Comparison of ENCODE assay signal across 25 cellular contexts in the genomic region with DNA sequence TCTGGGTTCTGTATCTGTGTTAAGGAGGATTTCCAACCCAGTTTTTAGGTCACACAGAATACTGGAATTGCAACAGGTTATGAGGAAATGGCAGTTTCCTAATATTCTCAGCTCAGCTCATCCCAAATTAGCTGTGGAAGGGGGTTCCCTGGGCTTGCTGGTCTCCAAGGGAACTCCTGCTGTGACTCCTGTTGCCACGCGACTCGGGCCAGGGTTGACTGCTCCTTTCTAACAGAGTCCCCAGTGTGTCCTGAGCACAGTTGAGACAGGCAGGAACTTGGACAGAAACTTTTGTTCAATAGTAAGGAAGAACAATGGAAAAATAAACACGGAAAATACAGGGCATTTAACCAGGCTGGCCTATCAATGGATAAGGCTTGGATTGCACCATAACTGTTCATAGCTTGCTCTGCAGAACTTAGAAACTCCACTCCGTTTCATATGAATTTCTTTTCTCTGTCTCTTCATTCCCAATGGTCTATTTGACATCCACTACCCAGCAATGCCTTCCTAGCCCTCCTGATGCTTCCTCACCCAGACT. TPM values are rescaled to one million over a fixed set of nuclear protein-coding genes. Genes with fewer than 3 reads are reported as not detected.
A peak's percentile ranks its signal among the peaks of the same experiment; 100 is the strongest.
DNase-seq lines count a peak whose midpoint lies in the region; ATAC-seq, FAIRE-seq and TF ChIP-seq lines count a peak whose summit lies in the region.
"Had no signal": no experiment of that assay in that cellular context is flagged by ENCODE, and none has a peak within 500 bp of the region (broad histone marks: within the 10 kb centered on the region; RNA-seq: fewer than 3 reads in every experiment).

No MANE protein-coding gene starts in this region.

- peaks cover 11 to 14% of the 10 kb centered on the region in 2 experiments for H3K4me1 ChIP-seq in K562 (replicated peaks in 1 of 2; ENCODE audit: control insufficient read depth in 2 of 2, insufficient read depth in 2 of 2, low read length in 2 of 2)
- H3K4me1 ChIP-seq in pancreas = peaks cover 3 to 21% (median 19%) of the 10 kb centered on the region in 3 donors
- H3K4me1 ChIP-seq: uterus had no signal

- peak; percentile 19 for FAIRE-seq in K562 (lab: Jason Lieb, UNC)
- no peak for FAIRE-seq in pancreas (lab: Jason Lieb, UNC)
- FAIRE-seq: small intestine had no signal

- H3K9ac ChIP-seq in K562 (ENCODE audit: insufficient read depth in 1 of 2, low read depth in 2 of 2, low read length in 2 of 2) = no peak overlapping the region

- H3K9me3 ChIP-seq in CD4-positive, alpha-beta T cell (ENCODE audit: control insufficient read depth, low read length) = no peaks in the 10 kb centered on the region
- H3K9me3 ChIP-seq in K562 (replicated peaks; ENCODE audit: control insufficient read depth, insufficient read depth, low read depth, low read length) = no peaks in the 10 kb centered on the region
- no peaks in the 10 kb centered on the region for H3K9me3 ChIP-seq in pancreas
- H3K9me3 ChIP-seq: breast epithelium, gastrocnemius medialis, ovary, uterus had no signal

- intact Hi-C loops in CD4-positive, alpha-beta T cell (cut with DNase I, micrococcal nuclease) = loop anchor here (5.0 to 10.0 kb wide), 6 partner anchors 119 to 777 kb away; a partner anchor contains a TSS
- intact Hi-C loops in K562 (cut with micrococcal nuclease) = no loop called here
- intact Hi-C loops in pancreas (cut with DNase I) = no loop called here
- intact Hi-C loops in activated T-helper 2 cell treated with anti-CD3 and anti-CD28 coated beads, Interferon-gamma antibody, Interleukin-2, Interleukin-4, amounts not matched to agents 10 μg/mL and 5 μg/mL and 100 μg/mL, durations not matched to agents 14 hours and 24 hours and 36 hours (cut with micrococcal nuclease) = loop anchor here (10.0 kb wide), 1 partner anchor 1377 kb away; no protein-coding TSS in a partner anchor

- ATAC-seq in CD4-positive, alpha-beta T cell (ENCODE audit: poor library complexity) = no peak
- ATAC-seq in K562 (no peak), left lobe of liver (peak; percentile 23), pancreas (peak; percentile 7 to 39 (median 20)), GM18517 (IDR thresholded peaks at IDR 0.05; ENCODE audit: unreplicated experiment) (no peak), GM19467 (IDR thresholded peaks at IDR 0.05; ENCODE audit: unreplicated experiment) (no peak)
- ATAC-seq: activated CD8-positive, alpha-beta memory T cell treated with anti-CD3 and anti-CD28 coated beads, Interleukin-2, amount 10 ng/mL, durations not matched to agents 7 days and 5 days; gastrocnemius medialis had no signal

- BruUV-seq in K562 (replicated peaks; lab: Mats Ljungman, UMichigan) = no TSS peak

- H3K27ac Mint-ChIP-seq in CD4-positive, alpha-beta T cell = no peak overlapping the region
- no peak overlapping the region for H3K27ac Mint-ChIP-seq in activated T-helper 2 cell treated with anti-CD3 and anti-CD28 coated beads, Interferon-gamma antibody, Interleukin-2, Interleukin-4, amounts not matched to agents 10 μg/mL and 5 μg/mL and 100 μg/mL, durations not matched to agents 14 hours and 24 hours and 36 hours
- H3K27ac Mint-ChIP-seq: activated CD8-positive, alpha-beta memory T cell treated with anti-CD3 and anti-CD28 coated beads, Interleukin-2, amount 10 ng/mL, durations not matched to agents 7 days and 5 days; activated naive CD8-positive, alpha-beta T cell treated with anti-CD3 and anti-CD28 coated beads, Interleukin-2, amount 10 ng/mL, durations not matched to agents 7 days and 5 days; CD14-positive monocyte had no signal

- no peaks in the 10 kb centered on the region for H3K9me1 ChIP-seq in K562 (ENCODE audit: control insufficient read depth, insufficient read depth, low read length)

- TF ChIP-seq CTCF in CD4-positive, alpha-beta T cell (IDR thresholded peaks at IDR 0.05) = no peak
- no peak for TF ChIP-seq CTCF in K562 (IDR thresholded peaks at IDR 0.05 in 2 of 3, conservative IDR thresholded peaks at IDR 0.05 in 1 of 3; ENCODE audit: insufficient read depth in 2 of 3, low read depth in 1 of 3, low read length in 3 of 3)
- TF ChIP-seq CTCF in pancreas (IDR thresholded peaks at IDR 0.05) = no peak

- no peak for TF ChIP-seq EP300 in K562 (IDR thresholded peaks at IDR 0.05; ENCODE audit: low read length)

- H3K36me3 ChIP-seq in K562 (ENCODE audit: control insufficient read depth, insufficient read depth, low read length) (no peaks in the 10 kb centered on the region), pancreas (no peaks in the 10 kb centered on the region)
- H3K36me3 ChIP-seq: breast epithelium, gastrocnemius medialis, ovary, uterus had no signal

- no peaks in the 10 kb centered on the region for H3K27me3 Mint-ChIP-seq in CD4-positive, alpha-beta T cell
- H3K27me3 Mint-ChIP-seq in activated T-helper 2 cell treated with anti-CD3 and anti-CD28 coated beads, Interferon-gamma antibody, Interleukin-2, Interleukin-4, amounts not matched to agents 10 μg/mL and 5 μg/mL and 100 μg/mL, durations not matched to agents 14 hours and 24 hours and 36 hours (ENCODE audit: low read depth) = peaks cover 22% of the 10 kb centered on the region

- H3K4me2 ChIP-seq in K562 (ENCODE audit: insufficient read depth, low read length) = no peak overlapping the region

- in situ Hi-C loops in K562 (cut with MboI) = no loop called here

- H3K9me3 Mint-ChIP-seq in CD4-positive, alpha-beta T cell = no peaks in the 10 kb centered on the region
- no peaks in the 10 kb centered on the region for H3K9me3 Mint-ChIP-seq in activated T-helper 2 cell treated with anti-CD3 and anti-CD28 coated beads, Interferon-gamma antibody, Interleukin-2, Interleukin-4, amounts not matched to agents 10 μg/mL and 5 μg/mL and 100 μg/mL, durations not matched to agents 14 hours and 24 hours and 36 hours
- H3K9me3 Mint-ChIP-seq: activated naive CD8-positive, alpha-beta T cell treated with anti-CD3 and anti-CD28 coated beads, Interleukin-2, amount 10 ng/mL, durations not matched to agents 7 days and 5 days had no signal

- CTCF ChIA-PET in CD4-positive, alpha-beta T cell (lab: Charles Lee) = no interaction called here
- CTCF ChIA-PET in K562 (lab: Yijun Ruan, JAX; ENCODE audit: low intra/inter-chr PET ratio) = no interaction called here

- H3K79me2 ChIP-seq in K562 (ENCODE audit: control insufficient read depth, insufficient read depth, low read length) = peaks cover 10% of the 10 kb centered on the region

- 0 out of 2 replicates have a peak, but pooled peaks cover 5% of the 10 kb centered on the region for H4K20me1 ChIP-seq in K562 (replicated peaks; ENCODE audit: control insufficient read depth, insufficient read depth, low read length)

- peaks cover 9% of the 10 kb centered on the region for H3K36me3 Mint-ChIP-seq in CD4-positive, alpha-beta T cell (ENCODE audit: low read depth)
- no peaks in the 10 kb centered on the region for H3K36me3 Mint-ChIP-seq in activated T-helper 2 cell treated with anti-CD3 and anti-CD28 coated beads, Interferon-gamma antibody, Interleukin-2, Interleukin-4, amounts not matched to agents 10 μg/mL and 5 μg/mL and 100 μg/mL, durations not matched to agents 14 hours and 24 hours and 36 hours (ENCODE audit: low read depth)
- H3K36me3 Mint-ChIP-seq: CD14-positive monocyte had no signal

- peak overlapping the region; percentile 54; the same call in 1 of the 2 replicates for H2AFZ ChIP-seq in K562 (ENCODE audit: low read depth, low read length)

- TF ChIP-seq POLR2A in K562 (conservative IDR thresholded peaks at IDR 0.05) = no peak

- H3K27ac ChIP-seq in CD4-positive, alpha-beta T cell (ENCODE audit: low read depth, low read length) = no peak overlapping the region
- H3K27ac ChIP-seq in K562 (ENCODE audit: extremely low read depth, low read depth, low read length) = no peak overlapping the region
- H3K27ac ChIP-seq in pancreas = peak overlapping the region in 3 of 4 donors; percentile 2 to 67 (median 62)
- H3K27ac ChIP-seq: ovary, uterus had no signal

- H3K4me3 Mint-ChIP-seq in CD4-positive, alpha-beta T cell = peak overlapping the region; percentile 16
- H3K4me3 Mint-ChIP-seq in activated T-helper 2 cell treated with anti-CD3 and anti-CD28 coated beads, Interferon-gamma antibody, Interleukin-2, Interleukin-4, amounts not matched to agents 10 μg/mL and 5 μg/mL and 100 μg/mL, durations not matched to agents 14 hours and 24 hours and 36 hours (ENCODE audit: low read depth) = no peak overlapping the region
- H3K4me3 Mint-ChIP-seq: activated CD8-positive, alpha-beta memory T cell treated with anti-CD3 and anti-CD28 coated beads, Interleukin-2, amount 10 ng/mL, durations not matched to agents 7 days and 5 days; activated naive CD8-positive, alpha-beta T cell treated with anti-CD3 and anti-CD28 coated beads, Interleukin-2, amount 10 ng/mL, durations not matched to agents 7 days and 5 days; CD14-positive monocyte had no signal

- POLR2A ChIA-PET in CD4-positive, alpha-beta T cell (lab: Charles Lee) = no interaction called here
- POLR2A ChIA-PET in K562 (lab: Yijun Ruan, JAX) = no interaction called here

- no peak for TF ChIP-seq RAD21 in K562 (CRISPR knock-in tag; conservative IDR thresholded peaks at IDR 0.05 in 1 of 2, IDR thresholded peaks at IDR 0.05 in 1 of 2)

- peaks cover 9% of the 10 kb centered on the region for H3K4me1 Mint-ChIP-seq in CD4-positive, alpha-beta T cell (ENCODE audit: low read depth)
- H3K4me1 Mint-ChIP-seq in activated T-helper 2 cell treated with anti-CD3 and anti-CD28 coated beads, Interferon-gamma antibody, Interleukin-2, Interleukin-4, amounts not matched to agents 10 μg/mL and 5 μg/mL and 100 μg/mL, durations not matched to agents 14 hours and 24 hours and 36 hours (ENCODE audit: low read depth) = peaks cover 4% of the 10 kb centered on the region

- WGBS in K562 (ENCODE audit: insufficient coverage, low coverage, missing lambda C conversion rate) = 47% methylated on average over 5 of the region's 5 CpGs
- 13 to 16% methylated on average over 5 of the region's 5 CpGs for WGBS in pancreas, 2 donors

- H3K27me3 ChIP-seq in CD4-positive, alpha-beta T cell (ENCODE audit: control insufficient read depth, insufficient read depth, low read length) = no peaks in the 10 kb centered on the region
- H3K27me3 ChIP-seq in K562 (ENCODE audit: control insufficient read depth in 2 of 2, insufficient read depth in 2 of 2, low read length in 2 of 2) (no peaks in the 10 kb centered on the region), pancreas (no peaks in the 10 kb centered on the region)
- H3K27me3 ChIP-seq: breast epithelium, dorsolateral prefrontal cortex, gastrocnemius medialis, ovary, uterus had no signal

- DNase-seq in CD4-positive, alpha-beta T cell = no peak
- DNase-seq in K562 (ENCODE audit: extremely low read depth in 1 of 4, low spot score in 3 of 4) = no peak
- peak; percentile 72 for DNase-seq in left lobe of liver (ENCODE audit: low spot score)
- peak in 5 of 6 donors; percentile 50 to 66 (median 54) for DNase-seq in pancreas
- DNase-seq in activated T-helper 2 cell treated with anti-CD3 and anti-CD28 coated beads, Interferon-gamma antibody, Interleukin-2, Interleukin-4, amounts not matched to agents 10 μg/mL and 5 μg/mL and 100 μg/mL, durations not matched to agents 14 hours and 24 hours and 36 hours (ENCODE audit: low spot score) = no peak
- no peak for DNase-seq in activated CD4-positive, alpha-beta T cell treated with anti-CD3 and anti-CD28 coated beads, Interleukin-2, amount 50 U/mL, for 4 hours
- DNase-seq: ACHN; activated CD4-positive, alpha-beta T cell treated with anti-CD3 and anti-CD28 coated beads for 4 hours; activated CD8-positive, alpha-beta memory T cell treated with anti-CD3 and anti-CD28 coated beads, Interleukin-2, amount 10 ng/mL, durations not matched to agents 7 days and 5 days; activated naive CD8-positive, alpha-beta T cell treated with anti-CD3 and anti-CD28 coated beads, Interleukin-2, amount 10 ng/mL, durations not matched to agents 7 days and 5 days; dorsolateral prefrontal cortex; erythroblast; GDM1; NCI-H1092 treated with DMSO at 0.1 percent for 48 hours; NCI-H524; ovary; small intestine; stimulated activated CD4-positive, alpha-beta T cell treated with anti-CD3 and anti-CD28 coated beads, Interleukin-2, amount 100 ng/mL, for 48 hours; SW 1271 had no signal

- no peak overlapping the region for H3K4me3 ChIP-seq in K562
- H3K4me3 ChIP-seq in pancreas = no peak overlapping the region
- H3K4me3 ChIP-seq: breast epithelium, dorsolateral prefrontal cortex, gastrocnemius medialis, ovary, uterus had no signal

RNA-seq across cellular contexts. Expression of a gene that starts 3.8 kb away (rescaled TPM):
- total RNA-seq in CD4-positive, alpha-beta T cell = 1 to 10 TPM; 6.9 to 9.4 TPM
- 16.6 and 83.8 TPM in 2 replicates for total RNA-seq in K562 (2011; cell fraction: chromatin; rRNA removed; ENCODE audit: low replicate concordance)
- 4.2 and 6.4 TPM in 2 replicates for total RNA-seq in K562 (2011; cell fraction: nucleolus; rRNA removed)
- total RNA-seq in K562 (2011; cell fraction: nucleoplasm; rRNA removed) = 16.1 and 32.0 TPM in 2 replicates
- 14.3 and 15.0 TPM in 2 replicates for total RNA-seq in K562 (2014; rRNA removed)
- total RNA-seq in K562 (2014; rRNA removed; fragmentation: Illumina TruSeq; extraction: Trizol) = 28.4 and 35.3 TPM in 2 replicates
- 28.1 and 30.6 TPM in 2 replicates for total RNA-seq in K562 (2015; rRNA removed; fragmentation: Illumina TruSeq; extraction: Trizol)
- total RNA-seq in K562 (2021) = 21.2 and 22.1 TPM in 2 replicates
- 6.8 and 10.6 TPM in 2 replicates for polyA plus RNA-seq in K562 (2011; rRNA removed)
- 1.6 and 3.5 TPM in 2 replicates for polyA plus RNA-seq in K562 (2011; cell fraction: cytosol; rRNA removed)
- 4.2 and 5.4 TPM in 2 replicates for polyA plus RNA-seq in K562 (2011; cell fraction: nucleus; rRNA removed)
- polyA plus RNA-seq in K562 (2012) = 10.8 and 12.3 TPM in 2 replicates
- polyA plus RNA-seq in K562 (2014; fragmentation: Illumina TruSeq; extraction: Trizol) = 13.4 and 16.5 TPM in 2 replicates
- 1 to 10 TPM; 4.9 to 6.0 TPM for polyA plus RNA-seq in K562 (2014; fragmentation: Nextera tagmentation; extraction: Ambion mirVana)
- 10.6 and 10.7 TPM in 2 replicates for polyA plus RNA-seq in K562 (2014; rRNA removed)
- polyA minus RNA-seq in K562 (2011; rRNA and poly(A)+ RNA removed) = 47.6 and 51.9 TPM in 2 replicates
- 13.8 and 19.1 TPM in 2 replicates for polyA minus RNA-seq in K562 (2011; cell fraction: cytosol; rRNA and poly(A)+ RNA removed)
- 13.7 and 34.7 TPM in 2 replicates for polyA minus RNA-seq in K562 (2011; cell fraction: nucleus; rRNA and poly(A)+ RNA removed)
- total RNA-seq in left lobe of liver = 12.0 TPM
- total RNA-seq in pancreas = 10 to 100 TPM; 11.0 to 21.5 (median 14.0) TPM
- 1 to 10 TPM; 3.5 to 6.3 TPM for polyA plus RNA-seq in pancreas
- total RNA-seq in activated T-helper 2 cell treated with anti-CD3 and anti-CD28 coated beads, Interferon-gamma antibody, Interleukin-2, Interleukin-4, amounts not matched to agents 10 μg/mL and 5 μg/mL and 100 μg/mL, durations not matched to agents 14 hours and 24 hours and 36 hours = 20.6 and 21.1 TPM in 2 replicates

Comparison
In these comparisons a context has a peak if more than half of its experiments do, and no peak if none do; other contexts are left out.
1. ATAC-seq: peak in left lobe of liver (single experiment) and pancreas (4 of 4); none in CD4-positive, alpha-beta T cell (single experiment), K562 (single experiment), GM18517 (single experiment) and GM19467 (single experiment).
2. DNase-seq: peak in left lobe of liver (single experiment) and pancreas (5 of 6); none in CD4-positive, alpha-beta T cell (0 of 10), K562 (0 of 4), activated T-helper 2 cell treated with anti-CD3 and anti-CD28 coated beads, Interferon-gamma antibody, Interleukin-2, Interleukin-4, amounts not matched to agents 10 μg/mL and 5 μg/mL and 100 μg/mL, durations not matched to agents 14 hours and 24 hours and 36 hours (single experiment) and activated CD4-positive, alpha-beta T cell treated with anti-CD3 and anti-CD28 coated beads, Interleukin-2, amount 50 U/mL, for 4 hours (0 of 2).
3. H3K27ac ChIP-seq: peak in pancreas (3 of 4); none in CD4-positive, alpha-beta T cell (single experiment) and K562 (single experiment).
4. intact Hi-C loops: an anchor here in CD4-positive, alpha-beta T cell (5.0 to 10.0 kb wide) and activated T-helper 2 cell treated with anti-CD3 and anti-CD28 coated beads, Interferon-gamma antibody, Interleukin-2, Interleukin-4, amounts not matched to agents 10 μg/mL and 5 μg/mL and 100 μg/mL, durations not matched to agents 14 hours and 24 hours and 36 hours (10.0 kb wide); none called in K562 and pancreas.